ENCODE assay signal across 28 cellular contexts in genomic region chr2:51324028-51324427, GRCh38.
"Had no signal": no experiment of that assay in that cellular context is flagged by ENCODE, and none has a peak within 500 bp of the region (broad histone marks: within the 10 kb centered on the region; RNA-seq: fewer than 3 reads in every experiment).

No MANE protein-coding gene starts in this region.

- H3K4me3 Mint-ChIP-seq: activated CD8-positive, alpha-beta T cell treated with anti-CD3 and anti-CD28 coated beads, Interleukin-2, amount 10 ng/mL, durations not matched to agents 7 days and 5 days; activated naive CD4-positive, alpha-beta T cell treated with anti-CD3 and anti-CD28 coated beads, Interleukin-2, amount 50 U/mL, for 24 hours; T-helper 17 cell; WTC11 had no signal

- H3K4me1 ChIP-seq: ascending aorta, SJCRH30 had no signal

- ATAC-seq: activated CD8-positive, alpha-beta T cell treated with anti-CD3 and anti-CD28 coated beads, Interleukin-2, amount 10 ng/mL, durations not matched to agents 7 days and 5 days; body of pancreas; Panc1; T-helper 17 cell; WTC11 had no signal

- H3K27ac ChIP-seq: ascending aorta, body of pancreas, coronary artery, RWPE1, SJCRH30 had no signal

- H3K27me3 ChIP-seq: ascending aorta, body of pancreas, SJCRH30 had no signal

- H3K4me1 Mint-ChIP-seq: activated naive CD4-positive, alpha-beta T cell treated with anti-CD3 and anti-CD28 coated beads, Interleukin-2, amount 50 U/mL, for 24 hours; T-helper 17 cell had no signal

- H3K36me3 ChIP-seq: ascending aorta, SJCRH30 had no signal

- H3K36me3 Mint-ChIP-seq: activated naive CD4-positive, alpha-beta T cell treated with anti-CD3 and anti-CD28 coated beads, Interleukin-2, amount 50 U/mL, for 24 hours had no signal

- H3K27ac Mint-ChIP-seq: activated CD8-positive, alpha-beta T cell treated with anti-CD3 and anti-CD28 coated beads, Interleukin-2, amount 10 ng/mL, durations not matched to agents 7 days and 5 days; activated naive CD4-positive, alpha-beta T cell treated with anti-CD3 and anti-CD28 coated beads, Interleukin-2, amount 50 U/mL, for 24 hours; T-helper 17 cell; WTC11 had no signal

- DNase-seq: activated CD4-positive, alpha-beta T cell treated with anti-CD3 and anti-CD28 coated beads for 48 hours; activated CD4-positive, alpha-beta T cell treated with anti-CD3 and anti-CD28 coated beads, Interleukin-2, amount 50 U/mL, for 4 hours; activated CD4-positive, CD25-positive, alpha-beta regulatory T cell treated with anti-CD3 and anti-CD28 coated beads, Interleukin-2, amount 50 U/mL, for 72 hours; activated CD8-positive, alpha-beta memory T cell treated with anti-CD3 and anti-CD28 coated beads, Interleukin-2, amount 50 U/mL, for 48 hours; activated CD8-positive, alpha-beta T cell treated with anti-CD3 and anti-CD28 coated beads, Interleukin-2, amount 10 ng/mL, durations not matched to agents 7 days and 5 days; activated naive CD4-positive, alpha-beta T cell; activated T-cell treated with anti-CD3 and anti-CD28 coated beads, Interleukin-2, amount 50 U/mL, for 1 hour; amniotic stem cell; body of pancreas; central memory CD4-positive, alpha-beta T cell; NCI-H1048; NCI-H1930; NCI-H2107; NCI-H345; NCI-H510A; NCI-H526 treated with DMSO at 0.1 percent for 48 hours; NK-92 treated with Interleukin-12 subunit alpha and Interleukin-12 subunit beta, amount 100 ng/mL, for 24 hours; OCI-M1; Right ventricle myocardium superior; SJCRH30; T-helper 17 cell; T-helper 9 cell had no signal

- H3K27me3 Mint-ChIP-seq: activated naive CD4-positive, alpha-beta T cell treated with anti-CD3 and anti-CD28 coated beads, Interleukin-2, amount 50 U/mL, for 24 hours; T-helper 17 cell had no signal

- H3K4me3 ChIP-seq: ascending aorta, body of pancreas, coronary artery, SJCRH30 had no signal

- H3K9me3 ChIP-seq: ascending aorta, body of pancreas, SJCRH30 had no signal
